8 cellular contexts compared by ENCODE assay signal in genomic region chr7:90595801-90596683, GRCh38. TPM values are rescaled to one million over a fixed set of nuclear protein-coding genes. Genes with fewer than 3 reads are reported as not detected.
DNase-seq lines count a peak whose midpoint lies in the region; ATAC-seq, FAIRE-seq and TF ChIP-seq lines count a peak whose summit lies in the region.

Gene CDK14, plus strand, starts transcription at chr7:90596321. Its CDS starts 307 bp downstream, at chr7:90596628.

- WGBS in adrenal gland, 4 donors, result 0 to 3% (median 1%) methylated on average over 7 to 118 of the region's 118 CpGs

- no peak for TF ChIP-seq POLR2A in adrenal gland (IDR thresholded peaks at IDR 0.05)

- DNase-seq in GDM1 (lab: John Stamatoyannopoulos, UW), result peak; percentile 38
- peak; percentile 25 for DNase-seq in HTR-8/SVneo (ENCODE audit: insufficient read length, low spot score)
- DNase-seq in adrenal gland, result peak; percentile 67 to 83 (median 79)
- DNase-seq in left ventricle myocardium superior, result peak; percentile 93
- DNase-seq in posterior cingulate gyrus, result peak; percentile 60 to 94 (median 70)
- no peak for DNase-seq in pons (ENCODE audit: low spot score)

- H3K36me3 ChIP-seq in adrenal gland (replicated peaks in 1 of 2), result no peaks in the 10 kb centered on the region

- intact Hi-C loops in adrenal gland (cut with DNase I) (no loop called here), left ventricle myocardium superior (cut with micrococcal nuclease) (no loop called here), posterior cingulate gyrus (cut with DNase I) (loop anchor here (10.0 kb wide), 1 partner anchor 251 kb away; the partner anchor contains the start of gene GTPBP10)

- H3K4me1 ChIP-seq in adrenal gland (replicated peaks in 1 of 2), result peaks cover 0 to 19% of the 10 kb centered on the region in 2 donors

- peak within 1 kb of the TSS; percentile 51 to 91 (median 78) for H3K4me3 ChIP-seq in adrenal gland

- ATAC-seq in GM21447 (IDR thresholded peaks at IDR 0.05; ENCODE audit: unreplicated experiment) (peak; percentile 50), left ventricle myocardium superior (peak; percentile 83)

- H3K27me3 ChIP-seq in adrenal gland, result no peaks in the 10 kb centered on the region

- no peak for FAIRE-seq in HTR-8/SVneo (lab: Jason Lieb, UNC)

- H3K9me3 ChIP-seq in adrenal gland (replicated peaks in 1 of 3), result no peaks in the 10 kb centered on the region

- H3K27ac ChIP-seq in adrenal gland, result peak within 1 kb of the TSS in 4 of 5 donors; percentile 8 to 81 (median 44)

- peak in 5 of 6 experiments; percentile 15 to 59 (median 39) for TF ChIP-seq CTCF in adrenal gland (IDR thresholded peaks at IDR 0.05)

TF ChIP-seq in PFSK-1, 5 proteins besides CTCF, POLR2A, EP300 and RAD21:
- no peak for TF ChIP-seq FOXP2 (optimal IDR thresholded peaks at IDR 0.05; ENCODE audit: borderline replicate concordance, extremely low read depth, extremely low read length, insufficient read depth)
- TF ChIP-seq TAF1 (IDR thresholded peaks at IDR 0.05; ENCODE audit: borderline replicate concordance, insufficient read depth, low read length), result 0 out of 2 replicates have a peak, but pooled peaks have one; percentile 47
- TF ChIP-seq POLR2AphosphoS5 (IDR thresholded peaks at IDR 0.05; ENCODE audit: low read depth, low read length), result no peak
- no peak for TF ChIP-seq REST (IDR thresholded peaks at IDR 0.05; ENCODE audit: insufficient read depth in 1 of 2, low read depth in 2 of 2, low read length in 2 of 2)

RNA-seq across cellular contexts. Expression of gene CDK14, which starts in this region (rescaled TPM):
- polyA plus RNA-seq in PFSK-1 (2012; ENCODE audit: insufficient read length, low read depth), result 9.2 TPM
- total RNA-seq in adrenal gland, result 10 to 100 TPM in 3 of 8 donors, 1 to 10 TPM in 5; 3.0 to 14.0 (median 7.6) TPM
- 10 to 100 TPM in 1 of 3 donors, 1 to 10 TPM in 2; 1.9 to 10.3 (median 3.4) TPM for polyA plus RNA-seq in adrenal gland
- total RNA-seq in left ventricle myocardium superior, result 23.9 TPM
